ENCODE assay signal across 7 cellular contexts in the genomic region with DNA sequence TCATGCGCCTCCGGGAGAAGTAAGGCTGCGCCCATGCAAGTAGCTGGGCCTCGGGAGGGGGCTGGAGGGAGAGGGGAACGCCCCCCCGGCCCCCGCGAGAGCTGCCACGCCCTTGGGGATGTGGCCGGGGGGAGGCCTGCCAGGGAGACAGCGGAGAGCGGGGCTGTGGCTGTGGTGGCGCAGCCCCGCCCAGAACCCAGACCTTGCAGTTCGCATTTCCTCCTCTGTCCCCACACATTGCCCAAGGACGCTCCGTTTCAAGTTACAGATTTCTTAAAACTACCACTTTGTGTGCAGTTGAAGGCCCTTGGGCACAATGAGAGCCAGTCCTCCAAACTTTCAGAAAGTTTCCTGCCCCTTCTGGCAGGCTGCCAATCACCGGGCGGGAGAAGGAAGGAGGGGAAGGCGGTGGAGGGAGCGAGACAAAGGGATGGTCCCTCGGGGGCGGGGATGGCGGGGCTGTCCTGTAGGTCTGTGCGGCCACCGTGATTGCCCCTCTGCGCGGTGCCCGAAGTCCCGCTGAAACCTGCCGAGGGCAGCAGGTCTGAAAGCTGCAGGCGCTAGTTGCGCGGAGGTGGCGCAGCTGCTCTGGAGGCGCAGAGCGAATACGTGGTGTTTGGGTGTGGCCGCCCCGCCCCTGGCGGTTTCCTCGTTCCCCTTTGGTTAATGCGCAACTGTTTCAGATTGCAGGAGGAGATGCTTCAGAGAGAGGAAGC. TPM values are rescaled to one million over a fixed set of nuclear protein-coding genes. Genes with fewer than 3 reads are reported as not detected.
DNase-seq lines count a peak whose midpoint lies in the region; ATAC-seq and TF ChIP-seq lines count a peak whose summit lies in the region.

No MANE protein-coding gene starts in this region.

- H3K27ac Mint-ChIP-seq in WTC11: peak overlapping the region; percentile 93

- peaks cover 18% of the 10 kb centered on the region for H3K36me3 Mint-ChIP-seq in WTC11

- POLR2A ChIA-PET in WTC11 (lab: Charles Lee): interaction anchor here (0.6 to 1.7 kb wide), 5 partner anchors 14 to 372 kb away, joined by 3 to 6 read pairs (median 5); partner anchors contain the start of gene TRDMT1

- peaks cover 52% of the 10 kb centered on the region for H3K27me3 Mint-ChIP-seq in WTC11 (ENCODE audit: low read depth)

- H3K27ac ChIP-seq in layer of hippocampus (ENCODE audit: low read depth, low read length): peak overlapping the region; percentile 84

- TF ChIP-seq CTCF in WTC11 (IDR thresholded peaks at IDR 0.05) (no peak; the same call in 1 of the 2 replicates), cardiac fibroblast (IDR thresholded peaks at IDR 0.05; ENCODE audit: low read depth, low read length) (no peak)

- CTCF ChIA-PET in WTC11 (lab: Charles Lee): interaction anchor here (0.6 to 2.4 kb wide), 39 partner anchors 10 to 635 kb away, joined by 3 to 20 read pairs (median 4); partner anchors contain the start of genes RSU1 and TRDMT1

- peak; percentile 34 for ATAC-seq in GM18508 (IDR thresholded peaks at IDR 0.05; ENCODE audit: insufficient read depth, unreplicated experiment)
- peak; percentile 54 for ATAC-seq in HG02678 (IDR thresholded peaks at IDR 0.05; ENCODE audit: unreplicated experiment)
- peak; percentile 70 for ATAC-seq in WTC11

- H3K27me3 ChIP-seq in layer of hippocampus (ENCODE audit: control insufficient read depth, insufficient read depth, low read length): peaks cover 3% of the 10 kb centered on the region

- H3K4me3 Mint-ChIP-seq in WTC11: peak overlapping the region; percentile 93

- peak; percentile 59 for DNase-seq in NCI-H1105 treated with DMSO at 0.1 percent for 48 hours (lab: John Stamatoyannopoulos, UW)
- DNase-seq in WTC11 (ENCODE audit: low spot score): peak; percentile 87
- peak; percentile 75 to 81 for DNase-seq in cardiac fibroblast (ENCODE audit: low read depth in 2 of 2)
- DNase-seq in stimulated activated CD4-positive, alpha-beta T cell treated with anti-CD3 and anti-CD28 coated beads, Interleukin-4, amount 100 ng/mL, for 1 hour: peak; percentile 89

- H3K9me3 Mint-ChIP-seq in WTC11: no peaks in the 10 kb centered on the region

- peaks cover 24% of the 10 kb centered on the region for H3K4me1 Mint-ChIP-seq in WTC11

- H3K4me3 ChIP-seq in cardiac fibroblast (replicated peaks in 1 of 2; ENCODE audit: low read depth in 2 of 2, low read length in 2 of 2): peak overlapping the region; percentile 96 to 97

TF ChIP-seq in WTC11, 78 proteins besides CTCF, POLR2A, EP300 and RAD21:
- TF ChIP-seq SP1 (CRISPR knock-in tag; conservative IDR thresholded peaks at IDR 0.05) (peak; percentile 53), SOX15 (CRISPR knock-in tag; IDR thresholded peaks at IDR 0.05) (no peak), FOXK1 (CRISPR knock-in tag; IDR thresholded peaks at IDR 0.05) (peak; percentile 58; the same call in 1 of the 2 replicates), CREM (CRISPR knock-in tag; IDR thresholded peaks at IDR 0.05) (peak; percentile 46; the same call in 1 of the 2 replicates), HMGXB4 (CRISPR knock-in tag; IDR thresholded peaks at IDR 0.05) (peak; percentile 56; the same call in 1 of the 2 replicates)
- TF ChIP-seq, protein P1, sequence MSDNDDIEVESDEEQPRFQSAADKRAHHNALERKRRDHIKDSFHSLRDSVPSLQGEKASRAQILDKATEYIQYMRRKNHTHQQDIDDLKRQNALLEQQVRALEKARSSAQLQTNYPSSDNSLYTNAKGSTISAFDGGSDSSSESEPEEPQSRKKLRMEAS (CRISPR knock-in tag; IDR thresholded peaks at IDR 0.05): peak; percentile 52

RNA-seq across cellular contexts. Expression of gene VIM, which starts 2.1 kb away (rescaled TPM):
- 65.0 to 74.1 TPM (median 66.2 TPM) in 3 replicates for total RNA-seq in WTC11 (2021)

RNA-seq across cellular contexts. Expression of gene TRDMT1, which starts 28.7 kb away (rescaled TPM):
- total RNA-seq in WTC11 (2021): 10.6 to 11.7 TPM (median 11.0 TPM) in 3 replicates

Comparison
In these comparisons a context has a peak if more than half of its experiments do, and no peak if none do; other contexts are left out.
1. Peak in every context shown above with its lines: DNase-seq, ATAC-seq, H3K4me3 ChIP-seq and H3K27ac ChIP-seq.